Comparison of ENCODE assay signal across 10 cellular contexts in the genomic region with DNA sequence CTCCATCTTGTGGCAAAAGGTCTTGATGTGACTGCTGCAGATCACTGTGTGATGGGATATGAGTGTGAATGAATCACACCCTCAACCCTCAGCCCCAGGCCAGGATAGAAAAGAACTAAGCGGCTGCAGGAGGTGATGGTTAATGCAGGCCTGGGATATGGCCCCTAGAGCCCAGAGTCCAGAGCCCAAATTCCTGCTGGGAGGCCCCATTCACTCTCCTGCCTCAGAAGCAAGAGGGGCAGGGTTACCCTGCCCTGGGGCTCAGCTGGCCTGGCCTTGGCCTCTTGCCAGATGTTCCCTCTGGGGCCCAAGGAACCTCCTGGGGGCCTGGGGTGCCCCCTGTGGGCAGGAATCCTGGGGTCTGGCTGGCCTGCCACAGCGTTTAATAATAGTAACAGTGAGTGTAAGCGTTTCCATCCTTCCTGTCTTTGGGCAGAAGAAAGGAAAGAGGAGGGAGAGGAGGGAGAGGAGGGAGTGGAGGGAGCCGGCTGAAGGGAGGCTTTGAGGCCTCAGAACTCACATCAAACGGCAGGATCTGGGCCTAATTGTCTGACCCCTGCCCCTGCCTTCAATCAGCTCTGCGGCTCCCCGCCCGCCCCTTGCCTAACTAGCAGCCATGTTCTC. TPM values are rescaled to one million over a fixed set of nuclear protein-coding genes. Genes with fewer than 3 reads are reported as not detected.
DNase-seq lines count a peak whose midpoint lies in the region; ATAC-seq and TF ChIP-seq lines count a peak whose summit lies in the region.
"Had no signal": no experiment of that assay in that cellular context is flagged by ENCODE, and none has a peak within 500 bp of the region (broad histone marks: within the 10 kb centered on the region; RNA-seq: fewer than 3 reads in every experiment).

No MANE protein-coding gene starts in this region.

- H3K36me3 ChIP-seq in HUES64 (ENCODE audit: insufficient read depth, low read length) (peaks cover 14% of the 10 kb centered on the region; the same call in 1 of the 2 replicates), mesodermal cell (ENCODE audit: control insufficient read depth, insufficient read depth, low read length) (peaks cover 3% of the 10 kb centered on the region)

- no peaks in the 10 kb centered on the region for H3K27me3 ChIP-seq in HUES64 (ENCODE audit: insufficient read depth, low read length)
- no peaks in the 10 kb centered on the region for H3K27me3 ChIP-seq in dorsolateral prefrontal cortex

- peaks cover 16% of the 10 kb centered on the region for H3K4me1 ChIP-seq in HUES64 (ENCODE audit: insufficient read depth, low read length)
- peaks cover 45% of the 10 kb centered on the region for H3K4me1 ChIP-seq in mesodermal cell (ENCODE audit: control insufficient read depth, insufficient read depth, low read length, poor library complexity, severe bottlenecking)

- no peak overlapping the region for H3K9ac ChIP-seq in HUES64 (ENCODE audit: low read depth, low read length)

- intact Hi-C loops in dorsolateral prefrontal cortex (cut with DNase I): no loop called here

- H3K9me3 ChIP-seq in HUES64 (ENCODE audit: insufficient read depth, low read depth, low read length): no peaks in the 10 kb centered on the region
- no peaks in the 10 kb centered on the region for H3K9me3 ChIP-seq in mesodermal cell (ENCODE audit: control insufficient read depth, low read length)

- 43% methylated on average over 8 of the region's 8 CpGs for WGBS in HUES64
- 11 to 42% methylated on average over 3 to 5 of the region's 8 CpGs for WGBS in mesodermal cell (ENCODE audit: insufficient coverage in 2 of 2), 2 experiments

- H3K27ac ChIP-seq in HUES64 (ENCODE audit: low read depth, low read length) (peak overlapping the region; percentile 66), dorsolateral prefrontal cortex (peak overlapping the region in 51 of 59 donors; percentile 23 to 89 (median 75)), mesodermal cell (ENCODE audit: low read depth, low read length, severe bottlenecking) (peak overlapping the region; percentile 89)

- H3K4me3 ChIP-seq in HUES64 (ENCODE audit: low read length) (no peak overlapping the region), dorsolateral prefrontal cortex (no peak overlapping the region), mesodermal cell (ENCODE audit: extremely low read depth, insufficient read depth, low read length, poor library complexity, severe bottlenecking) (no peak overlapping the region)
- H3K4me3 ChIP-seq: skin epidermis had no signal

- peak in 1 of 56 donors; percentile 3 for TF ChIP-seq CTCF in dorsolateral prefrontal cortex (IDR thresholded peaks at IDR 0.05 in 54 of 56, conservative IDR thresholded peaks at IDR 0.05 in 2 of 56; ENCODE audit: low read depth in 1 of 56, partially characterized antibody in 56 of 56)

- ATAC-seq in GM21529 (IDR thresholded peaks at IDR 0.05; ENCODE audit: unreplicated experiment): no peak
- ATAC-seq in HG02610 (IDR thresholded peaks at IDR 0.05; ENCODE audit: unreplicated experiment): no peak
- no peak for ATAC-seq in HG03571 (IDR thresholded peaks at IDR 0.05; ENCODE audit: unreplicated experiment)

- DNase-seq in A172 (ENCODE audit: low spot score) (peak; percentile 17), dorsolateral prefrontal cortex (peak in 2 of 10 donors; percentile 32 to 50)
- DNase-seq in stimulated activated CD4-positive, alpha-beta T cell treated with anti-CD3 and anti-CD28 coated beads, Interleukin-4, amount 100 ng/mL, for 24 hours: no peak
- DNase-seq: cerebellar nuclear complex had no signal

RNA-seq across cellular contexts. Expression of a gene that starts 26.2 kb away (rescaled TPM):
- total RNA-seq in A172 (2014; rRNA removed; shearing (Covaris generic)): 8.5 and 9.8 TPM in 2 replicates
- 41.6 TPM for polyA plus RNA-seq in HUES64 (2013, experiment 1 of 2)
- polyA plus RNA-seq in HUES64 (2013, experiment 2 of 2): 37.8 TPM
- 10 to 100 TPM; 46.6 to 81.3 (median 59.7) TPM for total RNA-seq in dorsolateral prefrontal cortex
- polyA plus RNA-seq in mesodermal cell (2013, experiment 1 of 2): 37.7 TPM
- 36.9 TPM for polyA plus RNA-seq in mesodermal cell (2013, experiment 2 of 2)
